In genomic region chrX:113391875-113392274, GRCh38 we compare ENCODE assay signal across 31 cellular contexts.
"Had no signal": no experiment of that assay in that cellular context is flagged by ENCODE, and none has a peak within 500 bp of the region (broad histone marks: within the 10 kb centered on the region; RNA-seq: fewer than 3 reads in every experiment).

No MANE protein-coding gene starts in this region.

- H3K4me3 Mint-ChIP-seq: naive B cell; naive thymus-derived CD8-positive, alpha-beta T cell; natural killer cell treated with Interleukin-12 subunit alpha and Interleukin-12 subunit beta and Interleukin-15 and Interleukin-18, amount 100 ng/mL, for 72 hours; nephron progenitor cell; neural crest cell; stimulated activated memory B cell treated with anti-CD40 and anti-IgM and Interleukin-4, amounts not matched to agents 10 μg/mL and 1 μg/mL and 100 μg/mL, for 72 hours; stimulated activated naive CD8-positive, alpha-beta T cell treated with anti-CD3 and anti-CD28 coated beads, Interleukin-15, amount 100 ng/mL, for 72 hours; type B pancreatic cell had no signal

- ATAC-seq: naive thymus-derived CD8-positive, alpha-beta T cell; natural killer cell treated with Interleukin-12 subunit alpha and Interleukin-12 subunit beta and Interleukin-15 and Interleukin-18, amount 100 ng/mL, for 72 hours; pancreas; psoas muscle; right cardiac atrium; right lobe of liver; stimulated activated memory B cell treated with anti-CD40 and anti-IgM and Interleukin-4, amounts not matched to agents 10 μg/mL and 1 μg/mL and 100 μg/mL, for 72 hours; stimulated activated naive CD8-positive, alpha-beta T cell treated with anti-CD3 and anti-CD28 coated beads, Interleukin-15, amount 100 ng/mL, for 72 hours; stimulated activated naive CD8-positive, alpha-beta T cell treated with anti-CD3 and anti-CD28 coated beads, Interleukin-15, Interleukin-2, amounts not matched to agents 100 U/mL and 50 U/mL, for 24 hours; upper lobe of right lung had no signal

- H3K4me1 Mint-ChIP-seq: naive B cell; naive thymus-derived CD8-positive, alpha-beta T cell; nephron progenitor cell; neural crest cell; stimulated activated memory B cell treated with anti-CD40 and anti-IgM and Interleukin-4, amounts not matched to agents 10 μg/mL and 1 μg/mL and 100 μg/mL, for 72 hours; stimulated activated naive CD8-positive, alpha-beta T cell treated with anti-CD3 and anti-CD28 coated beads, Interleukin-15, amount 100 ng/mL, for 72 hours had no signal

- H3K4me3 ChIP-seq: pancreas, psoas muscle, right lobe of liver, sigmoid colon, suprapubic skin, testis, tibial artery, transverse colon, upper lobe of right lung, uterus had no signal

- H3K4me1 ChIP-seq: pancreas, psoas muscle, right lobe of liver, sigmoid colon, suprapubic skin, testis, tibial artery, transverse colon, upper lobe of right lung, uterus had no signal

- H3K9me3 Mint-ChIP-seq: stimulated activated memory B cell treated with anti-CD40 and anti-IgM and Interleukin-4, amounts not matched to agents 10 μg/mL and 1 μg/mL and 100 μg/mL, for 72 hours; type B pancreatic cell had no signal

- H3K27ac Mint-ChIP-seq: naive B cell; naive thymus-derived CD8-positive, alpha-beta T cell; natural killer cell treated with Interleukin-12 subunit alpha and Interleukin-12 subunit beta and Interleukin-15 and Interleukin-18, amount 100 ng/mL, for 72 hours; nephron progenitor cell; progenitor cell of endocrine pancreas; stimulated activated memory B cell treated with anti-CD40 and anti-IgM and Interleukin-4, amounts not matched to agents 10 μg/mL and 1 μg/mL and 100 μg/mL, for 72 hours; stimulated activated naive CD8-positive, alpha-beta T cell treated with anti-CD3 and anti-CD28 coated beads, Interleukin-15, amount 100 ng/mL, for 72 hours; type B pancreatic cell had no signal

- H3K9me3 ChIP-seq: neutrophil, pancreas, psoas muscle, right lobe of liver, sigmoid colon, suprapubic skin, testis, tibial artery, transverse colon, upper lobe of right lung, uterus had no signal

- H3K27me3 ChIP-seq: neutrophil, pancreas, right lobe of liver, sigmoid colon, suprapubic skin, testis, tibial artery, transverse colon, upper lobe of right lung had no signal

- H3K27me3 Mint-ChIP-seq: naive B cell; naive thymus-derived CD8-positive, alpha-beta T cell; progenitor cell of endocrine pancreas; stimulated activated memory B cell treated with anti-CD40 and anti-IgM and Interleukin-4, amounts not matched to agents 10 μg/mL and 1 μg/mL and 100 μg/mL, for 72 hours; stimulated activated naive CD8-positive, alpha-beta T cell treated with anti-CD3 and anti-CD28 coated beads, Interleukin-15, amount 100 ng/mL, for 72 hours; type B pancreatic cell had no signal

- H3K36me3 ChIP-seq: neutrophil, pancreas, right lobe of liver, sigmoid colon, suprapubic skin, tibial artery, transverse colon, upper lobe of right lung, uterus had no signal

- DNase-seq: naive B cell; naive thymus-derived CD8-positive, alpha-beta T cell; nephron progenitor cell; nucleus accumbens; psoas muscle; right lobe of liver; sigmoid colon; small intestine; stimulated activated CD4-positive, alpha-beta T cell treated with anti-CD3 and anti-CD28 coated beads, Interleukin-12 subunit alpha, Interleukin-12 subunit beta, amount 100 ng/mL, for 4 hours; stimulated activated CD4-positive, alpha-beta T cell treated with anti-CD3 and anti-CD28 coated beads, Interleukin-1b, Interleukin-23, amount 100 ng/mL, for 48 hours; stimulated activated CD4-positive, alpha-beta T cell treated with anti-CD3 and anti-CD28 coated beads, Interleukin-4, amount 100 ng/mL, for 1 hour; stimulated activated CD4-positive, alpha-beta T cell treated with anti-CD3 and anti-CD28 coated beads, Interleukin-4, amount 100 ng/mL, for 4 hours; stimulated activated CD8-positive, alpha-beta memory T cell treated with anti-CD3 and anti-CD28 coated beads, Interleukin-4, amount 100 ng/mL, for 48 hours; stimulated activated naive CD4-positive, alpha-beta T cell; stimulated activated naive CD8-positive, alpha-beta T cell treated with anti-CD3 and anti-CD28 coated beads, Interleukin-15, amount 100 ng/mL, for 72 hours; stimulated activated naive CD8-positive, alpha-beta T cell treated with anti-CD3 and anti-CD28 coated beads, Interleukin-15, Interleukin-2, amounts not matched to agents 100 U/mL and 50 U/mL, for 24 hours; substantia nigra; testis; tibial artery; transverse colon; upper lobe of right lung; uterus had no signal

- H3K36me3 Mint-ChIP-seq: naive B cell; naive thymus-derived CD8-positive, alpha-beta T cell; natural killer cell treated with Interleukin-12 subunit alpha and Interleukin-12 subunit beta and Interleukin-15 and Interleukin-18, amount 100 ng/mL, for 72 hours; stimulated activated memory B cell treated with anti-CD40 and anti-IgM and Interleukin-4, amounts not matched to agents 10 μg/mL and 1 μg/mL and 100 μg/mL, for 72 hours; type B pancreatic cell had no signal

- H3K27ac ChIP-seq: neutrophil, pancreas, psoas muscle, right lobe of liver, sigmoid colon, suprapubic skin, testis, tibial artery, transverse colon, upper lobe of right lung, uterus had no signal
